10 cellular contexts compared by ENCODE assay signal in genomic region chr11:31798057-31799035, GRCh38. TPM values are rescaled to one million over a fixed set of nuclear protein-coding genes. Genes with fewer than 3 reads are reported as not detected.
DNase-seq lines count a peak whose midpoint lies in the region; ATAC-seq and TF ChIP-seq lines count a peak whose summit lies in the region.
"Had no signal": no experiment of that assay in that cellular context is flagged by ENCODE, and none has a peak within 500 bp of the region (broad histone marks: within the 10 kb centered on the region; RNA-seq: fewer than 3 reads in every experiment).

No MANE protein-coding gene starts in this region.

- peak overlapping the region; percentile 41 for H3K4me3 ChIP-seq in GM12865 (ENCODE audit: low read depth, low read length)
- H3K4me3 ChIP-seq: right lobe of liver had no signal

- peak overlapping the region; percentile 37 for H3K4me3 Mint-ChIP-seq in chondrocyte (ENCODE audit: unreplicated experiment)
- H3K4me3 Mint-ChIP-seq in nephron, result peak overlapping the region; percentile 44 to 58 (median 49)

- ATAC-seq in HG02798 (IDR thresholded peaks at IDR 0.05; ENCODE audit: poor library complexity, unreplicated experiment) (peak; percentile 56), GM18861 (IDR thresholded peaks at IDR 0.05; ENCODE audit: unreplicated experiment) (no peak)

- peaks cover 4% of the 10 kb centered on the region for H3K36me3 Mint-ChIP-seq in chondrocyte (ENCODE audit: low read depth)
- H3K36me3 Mint-ChIP-seq in nephron (ENCODE audit: low read depth), result no peaks in the 10 kb centered on the region

- H3K4me1 Mint-ChIP-seq in chondrocyte (ENCODE audit: low read depth), result peaks cover 22% of the 10 kb centered on the region
- H3K4me1 Mint-ChIP-seq in nephron, result peaks cover 29% of the 10 kb centered on the region

- H3K27me3 Mint-ChIP-seq in chondrocyte (ENCODE audit: low read depth), result peaks cover 72% of the 10 kb centered on the region
- peaks cover 100% of the 10 kb centered on the region for H3K27me3 Mint-ChIP-seq in nephron (ENCODE audit: low read depth)

- peak; percentile 35 for TF ChIP-seq CTCF in GM12865 (IDR thresholded peaks at IDR 0.05; ENCODE audit: insufficient read depth, low read depth, low read length, missing control alignments)
- peak; percentile 68 for TF ChIP-seq CTCF in chondrocyte (IDR thresholded peaks at IDR 0.05)
- TF ChIP-seq CTCF in nephron (IDR thresholded peaks at IDR 0.05; ENCODE audit: unreplicated experiment in 3 of 3), result peak in 2 of 3 experiments; percentile 22 to 28

- DNase-seq in GM12865 (ENCODE audit: low read depth) (peak; percentile 58), chondrocyte (ENCODE audit: low spot score) (no peak), NCI-H1092 treated with DMSO at 0.1 percent for 48 hours (lab: John Stamatoyannopoulos, UW) (no peak), NCI-H345 treated with DMSO at 0.1 percent for 48 hours (lab: John Stamatoyannopoulos, UW; ENCODE audit: unreplicated experiment) (no peak), cortex of kidney (lab: John Stamatoyannopoulos, UW) (no peak)
- DNase-seq: NCI-H526 treated with DMSO at 0.1 percent for 48 hours, right lobe of liver had no signal

- H3K27ac Mint-ChIP-seq in chondrocyte (ENCODE audit: unreplicated experiment) (no peak overlapping the region), nephron (no peak overlapping the region)

- H3K9me3 Mint-ChIP-seq in chondrocyte (ENCODE audit: low read depth) (no peaks in the 10 kb centered on the region), nephron (no peaks in the 10 kb centered on the region)

RNA-seq across cellular contexts. Expression of gene PAX6, which starts 12.8 kb away (rescaled TPM):
- total RNA-seq in chondrocyte, result not detected in 3 replicates
- total RNA-seq: right lobe of liver had no signal
